ENCODE assay signal across 28 cellular contexts in the genomic region with DNA sequence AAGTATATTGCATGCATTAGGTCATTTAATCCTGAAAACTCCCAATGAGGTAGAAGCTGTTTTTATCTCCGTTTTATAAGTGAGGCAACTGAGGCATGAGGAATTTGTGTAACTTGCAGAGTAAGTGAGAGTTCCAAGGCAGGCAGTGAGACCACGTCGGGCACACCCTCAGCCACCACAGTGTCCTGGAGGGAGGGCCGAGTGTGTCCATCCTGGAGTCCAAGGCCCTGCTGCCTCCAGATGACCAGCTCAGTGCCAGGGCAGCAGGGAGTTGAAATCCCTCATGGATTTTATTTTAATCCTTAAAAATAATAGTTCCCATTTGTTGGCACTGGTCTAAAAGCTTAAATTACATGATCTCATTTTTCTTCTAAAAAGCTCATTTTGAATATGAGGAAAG.
"Had no signal": no experiment of that assay in that cellular context is flagged by ENCODE, and none has a peak within 500 bp of the region (broad histone marks: within the 10 kb centered on the region; RNA-seq: fewer than 3 reads in every experiment).

No MANE protein-coding gene starts in this region.

- H3K4me1 ChIP-seq: parathyroid adenoma, psoas muscle, right lobe of liver, stomach, thyroid gland, upper lobe of right lung, uterus had no signal

- H3K9ac ChIP-seq: parathyroid adenoma had no signal

- H3K27ac Mint-ChIP-seq: naive thymus-derived CD8-positive, alpha-beta T cell; natural killer cell treated with Interleukin-12 subunit alpha and Interleukin-12 subunit beta and Interleukin-15 and Interleukin-18, amount 100 ng/mL, for 72 hours; nephron progenitor cell; progenitor cell of endocrine pancreas; stimulated activated effector memory CD8-positive, alpha-beta T cell treated with anti-CD3 and anti-CD28 coated beads, Interleukin-12 subunit alpha, Interleukin-12 subunit beta, amount 100 ng/mL, for 72 hours; stimulated activated naive B cell treated with anti-CD40 and anti-IgM and Interleukin-4, amounts not matched to agents 10 μg/mL and 1 μg/mL and 100 μg/mL, for 72 hours; stimulated activated naive CD8-positive, alpha-beta T cell treated with anti-CD3 and anti-CD28 coated beads, Interleukin-15, Interleukin-2, amounts not matched to agents 100 ng/mL and 50 ng/mL, for 24 hours had no signal

- H3K4me3 Mint-ChIP-seq: naive thymus-derived CD8-positive, alpha-beta T cell; natural killer cell treated with Interleukin-12 subunit alpha and Interleukin-12 subunit beta and Interleukin-15 and Interleukin-18, amount 100 ng/mL, for 72 hours; nephron progenitor cell; neural crest cell; stimulated activated effector memory CD8-positive, alpha-beta T cell treated with anti-CD3 and anti-CD28 coated beads, Interleukin-12 subunit alpha, Interleukin-12 subunit beta, amount 100 ng/mL, for 72 hours; stimulated activated naive B cell treated with anti-CD40 and anti-IgM and Interleukin-4, amounts not matched to agents 10 μg/mL and 1 μg/mL and 100 μg/mL, for 72 hours; stimulated activated naive CD8-positive, alpha-beta T cell treated with anti-CD3 and anti-CD28 coated beads, Interleukin-15, Interleukin-2, amounts not matched to agents 100 ng/mL and 50 ng/mL, for 24 hours had no signal

- H3K27ac ChIP-seq: ovary, parathyroid adenoma, psoas muscle, right lobe of liver, sigmoid colon, stomach, thoracic aorta, thyroid gland, tibial nerve, upper lobe of right lung, uterus had no signal

- DNase-seq: naive thymus-derived CD8-positive, alpha-beta T cell; nephron progenitor cell; occipital lobe; ovary; posterior cingulate gyrus; psoas muscle; right cardiac atrium; sigmoid colon; small intestine; stimulated activated CD4-positive, alpha-beta T cell treated with anti-CD3 and anti-CD28 coated beads, Interleukin-15, amount 100 ng/mL, for 24 hours; stimulated activated CD4-positive, alpha-beta T cell treated with anti-CD3 and anti-CD28 coated beads, Interleukin-2, amount 100 ng/mL, for 24 hours; stimulated activated CD4-positive, alpha-beta T cell treated with anti-CD3 and anti-CD28 coated beads, Interleukin-2, amount 100 ng/mL, for 48 hours; stimulated activated CD4-positive, alpha-beta T cell treated with anti-CD3 and anti-CD28 coated beads, Interleukin-4, amount 100 ng/mL, for 24 hours; stimulated activated naive B cell treated with anti-CD40 and anti-IgM and Interleukin-4, amounts not matched to agents 10 μg/mL and 1 μg/mL and 100 μg/mL, for 72 hours; stimulated activated naive CD4-positive, alpha-beta T cell treated with Interleukin-2 at 50 U/mL for 16 hours; stomach; thyroid gland; upper lobe of right lung; uterus had no signal

- H3K9me3 Mint-ChIP-seq: naive thymus-derived CD8-positive, alpha-beta T cell; natural killer cell treated with Interleukin-12 subunit alpha and Interleukin-12 subunit beta and Interleukin-15 and Interleukin-18, amount 100 ng/mL, for 72 hours; nephron progenitor cell; neural crest cell; stimulated activated effector memory CD8-positive, alpha-beta T cell treated with anti-CD3 and anti-CD28 coated beads, Interleukin-12 subunit alpha, Interleukin-12 subunit beta, amount 100 ng/mL, for 72 hours; stimulated activated naive B cell treated with anti-CD40 and anti-IgM and Interleukin-4, amounts not matched to agents 10 μg/mL and 1 μg/mL and 100 μg/mL, for 72 hours; stimulated activated naive CD8-positive, alpha-beta T cell treated with anti-CD3 and anti-CD28 coated beads, Interleukin-15, Interleukin-2, amounts not matched to agents 100 ng/mL and 50 ng/mL, for 24 hours had no signal

- H3K27me3 ChIP-seq: ovary, right lobe of liver, sigmoid colon, thyroid gland, tibial nerve, upper lobe of right lung, uterus had no signal

- H2AFZ ChIP-seq: parathyroid adenoma had no signal

- H3K36me3 ChIP-seq: ovary, right lobe of liver, sigmoid colon, stomach, thoracic aorta, thyroid gland, tibial nerve, upper lobe of right lung, uterus had no signal

- H3K36me3 Mint-ChIP-seq: naive thymus-derived CD8-positive, alpha-beta T cell; natural killer cell treated with Interleukin-12 subunit alpha and Interleukin-12 subunit beta and Interleukin-15 and Interleukin-18, amount 100 ng/mL, for 72 hours; stimulated activated effector memory CD8-positive, alpha-beta T cell treated with anti-CD3 and anti-CD28 coated beads, Interleukin-12 subunit alpha, Interleukin-12 subunit beta, amount 100 ng/mL, for 72 hours; stimulated activated naive B cell treated with anti-CD40 and anti-IgM and Interleukin-4, amounts not matched to agents 10 μg/mL and 1 μg/mL and 100 μg/mL, for 72 hours had no signal

- H3K4me3 ChIP-seq: ovary, psoas muscle, right lobe of liver, sigmoid colon, stomach, thoracic aorta, thyroid gland, tibial nerve, upper lobe of right lung, uterus had no signal

- H3K9me3 ChIP-seq: ovary, psoas muscle, right lobe of liver, sigmoid colon, stomach, thoracic aorta, thyroid gland, tibial nerve, upper lobe of right lung, uterus had no signal

- H3K79me2 ChIP-seq: parathyroid adenoma had no signal

- H3K4me1 Mint-ChIP-seq: stimulated activated effector memory CD8-positive, alpha-beta T cell treated with anti-CD3 and anti-CD28 coated beads, Interleukin-12 subunit alpha, Interleukin-12 subunit beta, amount 100 ng/mL, for 72 hours; stimulated activated naive B cell treated with anti-CD40 and anti-IgM and Interleukin-4, amounts not matched to agents 10 μg/mL and 1 μg/mL and 100 μg/mL, for 72 hours had no signal

- FAIRE-seq: small intestine had no signal
